In genomic region chrX:13690836-13691235, GRCh38 we compare ENCODE assay signal across 9 cellular contexts. TPM values are rescaled to one million over a fixed set of nuclear protein-coding genes. Genes with fewer than 3 reads are reported as not detected.
A peak's percentile ranks its signal among the peaks of the same experiment; 100 is the strongest.
DNase-seq lines count a peak whose midpoint lies in the region; ATAC-seq and TF ChIP-seq lines count a peak whose summit lies in the region.
"Had no signal": no experiment of that assay in that cellular context is flagged by ENCODE, and none has a peak within 500 bp of the region (broad histone marks: within the 10 kb centered on the region; RNA-seq: fewer than 3 reads in every experiment).

No MANE protein-coding gene starts in this region.

- TF ChIP-seq CTCF in CD4-positive, alpha-beta T cell (IDR thresholded peaks at IDR 0.05) = peak; percentile 13
- TF ChIP-seq CTCF in brain (conservative IDR thresholded peaks at IDR 0.05) = peak in 1 of 2 experiments; percentile 20

- no peak for ATAC-seq in CD4-positive, alpha-beta T cell (ENCODE audit: poor library complexity)
- ATAC-seq in naive thymus-derived CD4-positive, alpha-beta T cell = no peak
- no peak for ATAC-seq in HG03139 (IDR thresholded peaks at IDR 0.05; ENCODE audit: unreplicated experiment)

- intact Hi-C loops in CD4-positive, alpha-beta T cell (cut with DNase I, micrococcal nuclease) = loop anchor here (2.0 to 5.0 kb wide), 3 partner anchors 32 to 899 kb away; partner anchors contain the start of genes OFD1 (in 1 of the 2), PRPS2 (in 1 of the 2) and TRAPPC2 (in 1 of the 2)
- intact Hi-C loops in naive thymus-derived CD4-positive, alpha-beta T cell (cut with micrococcal nuclease) = loop anchor here in 1 of 2 donors (1.0 kb wide), 1 partner anchor 33 kb away; no protein-coding TSS in a partner anchor

- H3K4me3 ChIP-seq in naive thymus-derived CD4-positive, alpha-beta T cell (ENCODE audit: low read length) = peak overlapping the region; percentile 24

- no peaks in the 10 kb centered on the region for H3K9me3 ChIP-seq in CD4-positive, alpha-beta T cell (ENCODE audit: control insufficient read depth, low read length)
- no peaks in the 10 kb centered on the region for H3K9me3 ChIP-seq in naive thymus-derived CD4-positive, alpha-beta T cell (ENCODE audit: control insufficient read depth in 2 of 3, low read length in 3 of 3)

- peak overlapping the region; percentile 93 for H3K27ac Mint-ChIP-seq in CD4-positive, alpha-beta T cell
- H3K27ac Mint-ChIP-seq in brain = peak overlapping the region in 3 of 5 experiments; percentile 90 to 91 (median 91)
- H3K27ac Mint-ChIP-seq in naive thymus-derived CD4-positive, alpha-beta T cell = peak overlapping the region in 8 of 9 donors; percentile 42 to 98 (median 83)

- H3K36me3 ChIP-seq in naive thymus-derived CD4-positive, alpha-beta T cell (ENCODE audit: control insufficient read depth in 2 of 3, insufficient read depth in 3 of 3, low read length in 3 of 3) = no peaks in the 10 kb centered on the region

- H3K27ac ChIP-seq in CD4-positive, alpha-beta T cell (ENCODE audit: low read depth, low read length) = no peak overlapping the region
- H3K27ac ChIP-seq in naive thymus-derived CD4-positive, alpha-beta T cell (ENCODE audit: low read depth, low read length) = no peak overlapping the region

- H3K4me1 Mint-ChIP-seq in CD4-positive, alpha-beta T cell (ENCODE audit: low read depth) = peaks cover 74% of the 10 kb centered on the region
- peaks cover 66% of the 10 kb centered on the region for H3K4me1 Mint-ChIP-seq in brain
- H3K4me1 Mint-ChIP-seq in naive thymus-derived CD4-positive, alpha-beta T cell = peaks cover 31 to 69% (median 53%) of the 10 kb centered on the region in 7 donors

- H3K9me3 Mint-ChIP-seq in CD4-positive, alpha-beta T cell = no peaks in the 10 kb centered on the region
- H3K9me3 Mint-ChIP-seq in brain = no peaks in the 10 kb centered on the region
- H3K9me3 Mint-ChIP-seq in naive thymus-derived CD4-positive, alpha-beta T cell = no peaks in the 10 kb centered on the region

- peak in 1 of 10 experiments; percentile 6 for DNase-seq in CD4-positive, alpha-beta T cell
- DNase-seq in HT-29 (ENCODE audit: low spot score) (peak; percentile 20), activated gamma-delta T cell treated with Interleukin-2 at 50 U/mL for 16 hours (no peak), NCI-H82 (lab: John Stamatoyannopoulos, UW) (no peak)
- peak in 3 of 9 donors; percentile 2 to 28 (median 12) for DNase-seq in naive thymus-derived CD4-positive, alpha-beta T cell
- DNase-seq in activated CD4-positive, CD25-positive, alpha-beta regulatory T cell treated with anti-CD3 and anti-CD28 coated beads, Interleukin-2, amount 50 U/mL, for 72 hours = no peak
- DNase-seq: NCI-H446 had no signal

- H3K27me3 Mint-ChIP-seq in CD4-positive, alpha-beta T cell = no peaks in the 10 kb centered on the region
- H3K27me3 Mint-ChIP-seq in brain = peaks cover 7% of the 10 kb centered on the region
- H3K27me3 Mint-ChIP-seq in naive thymus-derived CD4-positive, alpha-beta T cell = no peaks in the 10 kb centered on the region

- POLR2A ChIA-PET in CD4-positive, alpha-beta T cell (lab: Charles Lee) = interaction anchor here (1.5 to 3.1 kb wide), 2 partner anchors 37 to 44 kb away, joined by 5 to 23 read pairs; partner anchors contain the start of gene TCEANC
- POLR2A ChIA-PET in naive thymus-derived CD4-positive, alpha-beta T cell (lab: Charles Lee) = interaction anchor here (1.5 kb wide), 1 partner anchor 12 kb away, joined by 4 read pairs; no protein-coding TSS in a partner anchor

- CTCF ChIA-PET in CD4-positive, alpha-beta T cell (lab: Charles Lee) = no interaction called here
- CTCF ChIA-PET in naive thymus-derived CD4-positive, alpha-beta T cell (lab: Charles Lee) = interaction anchor here (0.9 kb wide), 1 partner anchor 32 kb away, joined by 3 read pairs; no protein-coding TSS in a partner anchor

- peaks cover 12% of the 10 kb centered on the region for H3K36me3 Mint-ChIP-seq in CD4-positive, alpha-beta T cell (ENCODE audit: low read depth)
- H3K36me3 Mint-ChIP-seq in brain = peaks cover 11% of the 10 kb centered on the region
- peaks cover 0 to 6% (median 0%) of the 10 kb centered on the region in 5 donors for H3K36me3 Mint-ChIP-seq in naive thymus-derived CD4-positive, alpha-beta T cell

- peak overlapping the region; percentile 95 for H3K4me3 Mint-ChIP-seq in CD4-positive, alpha-beta T cell
- H3K4me3 Mint-ChIP-seq in brain = peak overlapping the region; percentile 86 to 95 (median 93)
- peak overlapping the region; percentile 79 to 96 (median 92) for H3K4me3 Mint-ChIP-seq in naive thymus-derived CD4-positive, alpha-beta T cell

- no peaks in the 10 kb centered on the region for H3K27me3 ChIP-seq in CD4-positive, alpha-beta T cell (ENCODE audit: control insufficient read depth, insufficient read depth, low read length)
- no peaks in the 10 kb centered on the region for H3K27me3 ChIP-seq in naive thymus-derived CD4-positive, alpha-beta T cell (ENCODE audit: control insufficient read depth in 2 of 2, insufficient read depth in 2 of 2, low read length in 2 of 2)

- peaks cover 14 to 30% of the 10 kb centered on the region in 2 donors for H3K4me1 ChIP-seq in naive thymus-derived CD4-positive, alpha-beta T cell (ENCODE audit: control insufficient read depth in 2 of 2, insufficient read depth in 2 of 2, low read length in 2 of 2)

RNA-seq across cellular contexts. Expression of gene RAB9A, which starts 1.9 kb away (rescaled TPM):
- 10 to 100 TPM; 21.4 to 25.2 TPM for total RNA-seq in CD4-positive, alpha-beta T cell
- 4.8 and 5.7 TPM in 2 replicates for total RNA-seq in HT-29 (2014; rRNA removed; shearing (Covaris generic))
- 21.7 TPM for polyA plus RNA-seq in brain (ENCODE audit: insufficient read depth, low read depth, low replicate concordance)
- 10 to 100 TPM; 10.1 to 22.8 (median 18.3) TPM for total RNA-seq in naive thymus-derived CD4-positive, alpha-beta T cell
- 10 to 100 TPM; 17.7 to 19.7 TPM for polyA plus RNA-seq in naive thymus-derived CD4-positive, alpha-beta T cell

RNA-seq across cellular contexts. Expression of gene TCEANC, which starts 37.9 kb away (rescaled TPM):
- total RNA-seq in CD4-positive, alpha-beta T cell = 1 to 10 TPM; 6.5 to 8.3 TPM
- 0.53 and 0.76 TPM in 2 replicates for total RNA-seq in HT-29 (2014; rRNA removed; shearing (Covaris generic))
- 3.2 TPM for polyA plus RNA-seq in brain (ENCODE audit: insufficient read depth, low read depth, low replicate concordance)
- 10 to 100 TPM in 3 of 5 experiments, 1 to 10 TPM in 2; 5.0 to 17.5 (median 11.4) TPM for total RNA-seq in naive thymus-derived CD4-positive, alpha-beta T cell
- polyA plus RNA-seq in naive thymus-derived CD4-positive, alpha-beta T cell = 10 to 100 TPM in 1 of 2 donors, 1 to 10 TPM in 1; 9.0 to 12.4 TPM

RNA-seq across cellular contexts. Expression of gene TRAPPC2, which starts 43.6 kb away (rescaled TPM):
- 10 to 100 TPM; 21.4 to 22.3 TPM for total RNA-seq in CD4-positive, alpha-beta T cell
- 6.7 and 8.9 TPM in 2 replicates for total RNA-seq in HT-29 (2014; rRNA removed; shearing (Covaris generic))
- 6.6 TPM for polyA plus RNA-seq in brain (ENCODE audit: insufficient read depth, low read depth, low replicate concordance)
- 10 to 100 TPM; 20.7 to 31.1 (median 23.5) TPM for total RNA-seq in naive thymus-derived CD4-positive, alpha-beta T cell
- polyA plus RNA-seq in naive thymus-derived CD4-positive, alpha-beta T cell = 10 to 100 TPM; 17.8 to 33.5 TPM

RNA-seq across cellular contexts. Expression of gene OFD1, which starts 43.7 kb away (rescaled TPM):
- total RNA-seq in CD4-positive, alpha-beta T cell = 10 to 100 TPM; 59.1 to 60.0 TPM
- total RNA-seq in HT-29 (2014; rRNA removed; shearing (Covaris generic)) = 12.0 and 13.8 TPM in 2 replicates
- 6.7 TPM for polyA plus RNA-seq in brain (ENCODE audit: insufficient read depth, low read depth, low replicate concordance)
- 100 to 1,000 TPM in 2 of 5 experiments, 10 to 100 TPM in 3; 30.4 to 142 (median 72.5) TPM for total RNA-seq in naive thymus-derived CD4-positive, alpha-beta T cell
- 10 to 100 TPM; 30.4 to 32.7 TPM for polyA plus RNA-seq in naive thymus-derived CD4-positive, alpha-beta T cell
